31 cellular contexts compared by ENCODE assay signal in genomic region chr10:29921071-29921446, GRCh38.
DNase-seq lines count a peak whose midpoint lies in the region; ATAC-seq and TF ChIP-seq lines count a peak whose summit lies in the region.
"Had no signal": no experiment of that assay in that cellular context is flagged by ENCODE, and none has a peak within 500 bp of the region (broad histone marks: within the 10 kb centered on the region; RNA-seq: fewer than 3 reads in every experiment).

No MANE protein-coding gene starts in this region.

- ATAC-seq in left ventricle myocardium superior, result peak; percentile 61
- no peak for ATAC-seq in left cardiac atrium
- peak; percentile 71 for ATAC-seq in foreskin keratinocyte
- no peak for ATAC-seq in HG03354 (IDR thresholded peaks at IDR 0.05; ENCODE audit: poor library complexity, severe bottlenecking, unreplicated experiment)
- ATAC-seq: A549; activated CD4-positive, CD25-positive, alpha-beta regulatory T cell treated with anti-CD3 and anti-CD28 coated beads, Interleukin-2, amount 50 U/mL, for 24 hours; CD8-positive, alpha-beta T cell; naive thymus-derived CD4-positive, alpha-beta T cell; Panc1 had no signal

- TF ChIP-seq POLR2A in prostate gland (IDR thresholded peaks at IDR 0.05), result no peak

- no peaks in the 10 kb centered on the region for H3K4me1 ChIP-seq in foreskin keratinocyte
- no peaks in the 10 kb centered on the region for H3K4me1 ChIP-seq in prostate gland (replicated peaks)
- H3K4me1 ChIP-seq: A549, SJSA1, spleen, vagina had no signal

- DNase-seq in left ventricle myocardium superior, result no peak
- no peak for DNase-seq in left cardiac atrium
- peak; percentile 25 to 38 for DNase-seq in foreskin keratinocyte
- peak; percentile 47 for DNase-seq in prostate gland (ENCODE audit: low spot score)
- DNase-seq in C1 segment of cervical spinal cord (lab: John Stamatoyannopoulos, UW), result no peak
- no peak for DNase-seq in NCI-H1105 (lab: John Stamatoyannopoulos, UW)
- no peak for DNase-seq in islet precursor cell
- DNase-seq: activated CD4-positive, alpha-beta T cell treated with anti-CD3 and anti-CD28 coated beads, Interleukin-2, amount 50 U/mL, for 48 hours; activated CD8-positive, alpha-beta memory T cell treated with anti-CD3 and anti-CD28 coated beads, Interleukin-2, amount 50 U/mL, for 4 hours; activated naive CD4-positive, alpha-beta T cell treated with anti-CD3 and anti-CD28 coated beads, Interleukin-2, amount 10 ng/mL, durations not matched to agents 7 days and 5 days; AML-193; amniotic stem cell; CD8-positive, alpha-beta T cell; DMS 273 treated with DMSO at 0.1 percent for 48 hours; effector CD4-positive, alpha-beta T cell; GOT3; HFFc6; Kasumi-1; naive thymus-derived CD4-positive, alpha-beta T cell; NCI-H187 treated with DMSO at 0.1 percent for 48 hours; NCI-H526; nucleus accumbens; spleen; stimulated activated CD4-positive, alpha-beta T cell treated with anti-CD3 and anti-CD28 coated beads, Interleukin-2, amount 100 ng/mL, for 48 hours had no signal

- no peaks in the 10 kb centered on the region for H3K36me3 ChIP-seq in prostate gland
- H3K36me3 ChIP-seq: heart left ventricle, SJSA1, spleen, vagina had no signal

- intact Hi-C loops in left ventricle myocardium superior (cut with micrococcal nuclease), result no loop called here
- intact Hi-C loops in left cardiac atrium (cut with DNase I), result no loop called here
- intact Hi-C loops in prostate gland (cut with DNase I), result no loop called here

- TF ChIP-seq CTCF in foreskin keratinocyte (conservative IDR thresholded peaks at IDR 0.05) (peak; percentile 42), prostate gland (IDR thresholded peaks at IDR 0.05) (no peak)

- H3K27ac ChIP-seq in foreskin keratinocyte (no peak overlapping the region), prostate gland (peak overlapping the region; percentile 42 to 63)
- H3K27ac ChIP-seq: A549, heart left ventricle, SJSA1, spleen, vagina had no signal

- H3K4me3 ChIP-seq in prostate gland, result no peak overlapping the region
- H3K4me3 ChIP-seq: A549, heart left ventricle, SJSA1, spleen, vagina had no signal

- 33% methylated on average over 7 of the region's 7 CpGs for WGBS in prostate gland

- no peaks in the 10 kb centered on the region for H3K9me3 ChIP-seq in prostate gland
- H3K9me3 ChIP-seq: A549, SJSA1, vagina had no signal

- H3K27me3 ChIP-seq in foreskin keratinocyte (peaks cover 25% of the 10 kb centered on the region), prostate gland (replicated peaks; ENCODE audit: insufficient read depth) (no peaks in the 10 kb centered on the region)
- H3K27me3 ChIP-seq: heart left ventricle, SJSA1, vagina had no signal

Comparison
In these comparisons a context has a peak if more than half of its experiments do, and no peak if none do; other contexts are left out.
1. ATAC-seq: peak in left ventricle myocardium superior (single experiment) and foreskin keratinocyte (single experiment); none in left cardiac atrium (0 of 2) and HG03354 (single experiment).
2. DNase-seq: peak in foreskin keratinocyte (2 of 2) and prostate gland (single experiment); none in left ventricle myocardium superior (single experiment), left cardiac atrium (single experiment), C1 segment of cervical spinal cord (0 of 14), NCI-H1105 (single experiment) and islet precursor cell (single experiment).